Comparison of ENCODE assay signal across 27 cellular contexts in the genomic region with DNA sequence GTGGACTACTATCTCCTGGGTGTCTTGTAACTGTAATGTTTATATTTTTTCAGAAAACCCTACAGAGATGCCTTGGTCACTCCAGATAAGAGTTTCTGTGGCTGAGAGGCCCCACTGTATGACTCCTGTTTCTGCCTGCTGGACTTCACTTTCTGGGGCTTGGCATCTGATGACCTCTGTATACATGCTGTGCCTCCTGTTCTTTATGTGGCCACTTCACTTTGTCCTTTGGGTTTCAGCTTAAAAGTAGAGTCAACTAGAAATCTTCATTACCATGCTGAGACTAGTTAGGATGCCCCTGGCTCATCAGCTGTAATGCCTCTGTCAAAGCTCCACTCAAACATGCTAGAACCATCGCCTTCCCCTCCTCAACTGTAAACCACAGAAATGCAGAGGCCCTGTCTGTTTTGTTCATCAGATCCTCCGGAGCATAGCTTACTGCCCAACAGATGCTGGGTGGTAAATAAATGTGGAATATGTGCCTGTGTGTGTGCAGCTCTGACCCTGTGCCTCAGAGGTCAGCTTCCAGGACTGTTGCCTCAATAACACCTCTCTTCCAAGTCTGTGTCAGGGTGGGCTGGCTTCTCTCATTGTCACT. TPM values are rescaled to one million over a fixed set of nuclear protein-coding genes. Genes with fewer than 3 reads are reported as not detected.
A peak's percentile ranks its signal among the peaks of the same experiment; 100 is the strongest.
DNase-seq lines count a peak whose midpoint lies in the region; ATAC-seq and TF ChIP-seq lines count a peak whose summit lies in the region.
"Had no signal": no experiment of that assay in that cellular context is flagged by ENCODE, and none has a peak within 500 bp of the region (broad histone marks: within the 10 kb centered on the region; RNA-seq: fewer than 3 reads in every experiment).

No MANE protein-coding gene starts in this region.

- H3K4me1 Mint-ChIP-seq in mesothelial cell of epicardium (peaks cover 32% of the 10 kb centered on the region), Caco-2 (ENCODE audit: low read depth, unreplicated experiment) (no peaks in the 10 kb centered on the region)
- peaks cover 21% of the 10 kb centered on the region for H3K4me1 Mint-ChIP-seq in activated naive CD4-positive, alpha-beta T cell treated with anti-CD3 and anti-CD28 coated beads, Interleukin-2, amount 10 ng/mL, durations not matched to agents 7 days and 5 days

- intact Hi-C loops in left ventricle myocardium inferior (cut with micrococcal nuclease), result no loop called here
- intact Hi-C loops in Right ventricle myocardium inferior (cut with DNase I), result no loop called here
- intact Hi-C loops in dorsolateral prefrontal cortex (cut with DNase I), result no loop called here
- intact Hi-C loops in Caco-2 (cut with micrococcal nuclease; ENCODE audit: unreplicated experiment), result no loop called here

- no TSS peak for BruUV-seq in Caco-2 (replicated peaks; lab: Mats Ljungman, UMichigan)

- H3K27ac ChIP-seq in left ventricle myocardium inferior (replicated peaks), result peak overlapping the region; percentile 0
- H3K27ac ChIP-seq in dorsolateral prefrontal cortex, result peak overlapping the region in 48 of 59 donors; percentile 3 to 93 (median 80)
- H3K27ac ChIP-seq: A549; BLaER1 treated with 17β-estradiol and CSF1 and Interleukin-3, amounts not matched to agents 10 nM and 100 nM; GM23248; Peyer's patch; psoas muscle; SK-N-MC; skin epidermis; tibial nerve had no signal

- CTCF ChIA-PET in activated naive CD4-positive, alpha-beta T cell treated with anti-CD3 and anti-CD28 coated beads, Interleukin-2, amount 10 ng/mL, durations not matched to agents 7 days and 5 days (lab: Charles Lee), result interaction anchor here (1.1 kb wide), 1 partner anchor 15 kb away, joined by 3 read pairs; no protein-coding TSS in a partner anchor
- CTCF ChIA-PET in Caco-2 (lab: Charles Lee), result no interaction called here

- H3K36me3 Mint-ChIP-seq in mesothelial cell of epicardium (peaks cover 3% of the 10 kb centered on the region), Caco-2 (ENCODE audit: insufficient read depth, unreplicated experiment) (peaks cover 9% of the 10 kb centered on the region)
- peaks cover 7% of the 10 kb centered on the region for H3K36me3 Mint-ChIP-seq in activated naive CD4-positive, alpha-beta T cell treated with anti-CD3 and anti-CD28 coated beads, Interleukin-2, amount 10 ng/mL, durations not matched to agents 7 days and 5 days
- H3K36me3 Mint-ChIP-seq: WTC11 had no signal

- POLR2A ChIA-PET in Caco-2 (lab: Charles Lee), result no interaction called here

- H3K4me1 ChIP-seq in left ventricle myocardium inferior (peaks cover 88% of the 10 kb centered on the region), Caco-2 (no peaks in the 10 kb centered on the region)
- H3K4me1 ChIP-seq: A549, Peyer's patch had no signal

- H3K36me3 ChIP-seq in left ventricle myocardium inferior, result peaks cover 20% of the 10 kb centered on the region
- H3K36me3 ChIP-seq in Caco-2 (ENCODE audit: control insufficient read depth, insufficient read depth, low read length), result peaks cover 6% of the 10 kb centered on the region

- no peaks in the 10 kb centered on the region for H3K9me3 Mint-ChIP-seq in mesothelial cell of epicardium
- H3K9me3 Mint-ChIP-seq in activated naive CD4-positive, alpha-beta T cell treated with anti-CD3 and anti-CD28 coated beads, Interleukin-2, amount 10 ng/mL, durations not matched to agents 7 days and 5 days, result no peaks in the 10 kb centered on the region
- H3K9me3 Mint-ChIP-seq in Caco-2 (ENCODE audit: unreplicated experiment), result no peaks in the 10 kb centered on the region
- H3K9me3 Mint-ChIP-seq: activated CD4-positive, alpha-beta memory T cell treated with anti-CD3 and anti-CD28 coated beads, Interleukin-2, amount 10 ng/mL, durations not matched to agents 7 days and 5 days; WTC11 had no signal

- no peak for DNase-seq in left ventricle myocardium inferior
- no peak for DNase-seq in Right ventricle myocardium inferior (ENCODE audit: missing footprints)
- no peak for DNase-seq in dorsolateral prefrontal cortex
- no peak for DNase-seq in mesothelial cell of epicardium (ENCODE audit: low spot score in 2 of 2, unreplicated experiment in 2 of 2)
- DNase-seq in activated naive CD4-positive, alpha-beta T cell treated with anti-CD3 and anti-CD28 coated beads, Interleukin-2, amount 10 ng/mL, durations not matched to agents 7 days and 5 days, result no peak
- no peak for DNase-seq in Caco-2
- DNase-seq: activated CD4-positive, alpha-beta memory T cell treated with anti-CD3 and anti-CD28 coated beads, Interleukin-2, amount 10 ng/mL, durations not matched to agents 7 days and 5 days; amniotic stem cell; EL; glutamatergic neuron; NCI-H1105; NCI-H2081 treated with DMSO at 0.1 percent for 48 hours; NK-92 treated with Interleukin-12 subunit alpha and Interleukin-12 subunit beta, amount 100 ng/mL, for 24 hours; Peyer's patch; psoas muscle; stimulated activated CD4-positive, alpha-beta T cell treated with anti-CD3 and anti-CD28 coated beads, Interleukin-2, amount 100 ng/mL, for 24 hours; stimulated activated naive CD4-positive, alpha-beta T cell; T-helper 2 cell had no signal

- no peak overlapping the region for H3K4me3 ChIP-seq in left ventricle myocardium inferior
- no peak overlapping the region for H3K4me3 ChIP-seq in dorsolateral prefrontal cortex
- H3K4me3 ChIP-seq in Caco-2 (ENCODE audit: low read depth, low read length), result no peak overlapping the region
- H3K4me3 ChIP-seq: A549; BLaER1 treated with 17β-estradiol and CSF1 and Interleukin-3, amounts not matched to agents 10 nM and 100 nM; GM23248; Peyer's patch; psoas muscle; SK-N-MC; skin epidermis; tibial nerve had no signal

- no peak overlapping the region for H3K4me3 Mint-ChIP-seq in mesothelial cell of epicardium
- no peak overlapping the region for H3K4me3 Mint-ChIP-seq in activated naive CD4-positive, alpha-beta T cell treated with anti-CD3 and anti-CD28 coated beads, Interleukin-2, amount 10 ng/mL, durations not matched to agents 7 days and 5 days
- no peak overlapping the region for H3K4me3 Mint-ChIP-seq in Caco-2 (ENCODE audit: unreplicated experiment)
- H3K4me3 Mint-ChIP-seq: activated CD4-positive, alpha-beta memory T cell treated with anti-CD3 and anti-CD28 coated beads, Interleukin-2, amount 10 ng/mL, durations not matched to agents 7 days and 5 days; WTC11 had no signal

- H3K27me3 ChIP-seq in left ventricle myocardium inferior (ENCODE audit: low read depth), result no peaks in the 10 kb centered on the region
- H3K27me3 ChIP-seq in dorsolateral prefrontal cortex, result no peaks in the 10 kb centered on the region
- no peaks in the 10 kb centered on the region for H3K27me3 ChIP-seq in Caco-2 (replicated peaks; ENCODE audit: control insufficient read depth, insufficient read depth, low read length)
- H3K27me3 ChIP-seq: BLaER1 treated with 17β-estradiol and CSF1 and Interleukin-3, amounts not matched to agents 10 nM and 100 nM; Peyer's patch; tibial nerve had no signal

- ATAC-seq in Right ventricle myocardium inferior, result no peak
- no peak for ATAC-seq in GM18517 (IDR thresholded peaks at IDR 0.05; ENCODE audit: unreplicated experiment)
- no peak for ATAC-seq in GM18868 (IDR thresholded peaks at IDR 0.05; ENCODE audit: unreplicated experiment)
- ATAC-seq: A549, psoas muscle, WTC11 had no signal

- H3K9me3 ChIP-seq in left ventricle myocardium inferior (replicated peaks) (no peaks in the 10 kb centered on the region), Caco-2 (no peaks in the 10 kb centered on the region)
- H3K9me3 ChIP-seq: A549; BLaER1 treated with 17β-estradiol and CSF1 and Interleukin-3, amounts not matched to agents 10 nM and 100 nM; Peyer's patch; psoas muscle; tibial nerve had no signal

- TF ChIP-seq CTCF in left ventricle myocardium inferior (IDR thresholded peaks at IDR 0.05; ENCODE audit: borderline replicate concordance), result no peak
- no peak for TF ChIP-seq CTCF in dorsolateral prefrontal cortex (IDR thresholded peaks at IDR 0.05 in 54 of 56, conservative IDR thresholded peaks at IDR 0.05 in 2 of 56; ENCODE audit: low read depth in 1 of 56, partially characterized antibody in 56 of 56)
- TF ChIP-seq CTCF in mesothelial cell of epicardium (IDR thresholded peaks at IDR 0.05; ENCODE audit: unreplicated experiment), result no peak
- TF ChIP-seq CTCF in Caco-2 (IDR thresholded peaks at IDR 0.05; ENCODE audit: insufficient read depth in 1 of 2, low read depth in 1 of 2, low read length in 1 of 2, severe bottlenecking in 1 of 2, unreplicated experiment in 1 of 2), result no peak

- H3K27ac Mint-ChIP-seq in mesothelial cell of epicardium, result peak overlapping the region; percentile 15
- H3K27ac Mint-ChIP-seq in activated naive CD4-positive, alpha-beta T cell treated with anti-CD3 and anti-CD28 coated beads, Interleukin-2, amount 10 ng/mL, durations not matched to agents 7 days and 5 days, result no peak overlapping the region
- H3K27ac Mint-ChIP-seq in Caco-2 (ENCODE audit: unreplicated experiment), result no peak overlapping the region
- H3K27ac Mint-ChIP-seq: activated CD4-positive, alpha-beta memory T cell treated with anti-CD3 and anti-CD28 coated beads, Interleukin-2, amount 10 ng/mL, durations not matched to agents 7 days and 5 days; WTC11 had no signal

- H3K27me3 Mint-ChIP-seq in mesothelial cell of epicardium (ENCODE audit: low read depth) (no peaks in the 10 kb centered on the region), Caco-2 (ENCODE audit: insufficient read depth, unreplicated experiment) (no peaks in the 10 kb centered on the region)
- H3K27me3 Mint-ChIP-seq in activated naive CD4-positive, alpha-beta T cell treated with anti-CD3 and anti-CD28 coated beads, Interleukin-2, amount 10 ng/mL, durations not matched to agents 7 days and 5 days, result no peaks in the 10 kb centered on the region
- H3K27me3 Mint-ChIP-seq: activated CD4-positive, alpha-beta memory T cell treated with anti-CD3 and anti-CD28 coated beads, Interleukin-2, amount 10 ng/mL, durations not matched to agents 7 days and 5 days had no signal

RNA-seq across cellular contexts. Expression of a gene that starts 25.4 kb away (rescaled TPM):
- total RNA-seq in left ventricle myocardium inferior (80.7 TPM), Right ventricle myocardium inferior (86.6 TPM), dorsolateral prefrontal cortex (100 to 1,000 TPM in 99 of 120 experiments, 10 to 100 TPM in 21; 82.2 to 211 (median 117) TPM), mesothelial cell of epicardium (112 to 122 TPM (median 116 TPM) in 3 replicates), Caco-2 (2022) (117 and 122 TPM in 2 replicates)

RNA-seq across cellular contexts. Expression of a gene that starts 25.8 kb away (rescaled TPM):
- 57.2 TPM for total RNA-seq in left ventricle myocardium inferior
- total RNA-seq in Right ventricle myocardium inferior, result 58.2 TPM
- total RNA-seq in dorsolateral prefrontal cortex, result 100 to 1,000 TPM in 116 of 120 experiments, 10 to 100 TPM in 4; 89.7 to 184 (median 138) TPM
- 51.9 to 55.1 TPM (median 52.4 TPM) in 3 replicates for total RNA-seq in mesothelial cell of epicardium
- total RNA-seq in Caco-2 (2022), result 14.7 and 16.8 TPM in 2 replicates
